ENCODE assay signal across 18 cellular contexts in the genomic region with DNA sequence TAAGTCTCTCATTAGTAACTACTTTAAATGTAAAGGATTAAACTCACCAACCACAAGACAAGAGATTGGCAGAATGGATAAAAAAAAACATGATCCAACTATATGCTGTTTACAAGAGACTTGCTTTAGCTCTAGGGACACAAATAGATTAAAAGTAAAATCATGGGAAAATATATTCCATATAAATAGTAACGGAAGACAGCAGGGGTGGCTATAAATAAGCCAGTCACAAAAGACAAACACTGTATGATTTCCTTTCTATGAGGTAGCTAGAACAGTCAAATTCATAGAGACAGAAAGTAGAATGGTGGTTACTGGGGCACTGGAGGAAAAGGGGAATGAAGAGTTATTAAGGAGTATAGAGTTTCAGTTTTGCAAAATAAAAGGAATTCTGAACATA.
DNase-seq lines count a peak whose midpoint lies in the region; ATAC-seq, FAIRE-seq and TF ChIP-seq lines count a peak whose summit lies in the region.
"Had no signal": no experiment of that assay in that cellular context is flagged by ENCODE, and none has a peak within 500 bp of the region (broad histone marks: within the 10 kb centered on the region; RNA-seq: fewer than 3 reads in every experiment).

No MANE protein-coding gene starts in this region.

- peaks cover 42% of the 10 kb centered on the region for H3K36me3 Mint-ChIP-seq in activated naive CD8-positive, alpha-beta T cell treated with anti-CD3 and anti-CD28 coated beads for 36 hours
- H3K36me3 Mint-ChIP-seq in endodermal cell (ENCODE audit: low read depth) = no peaks in the 10 kb centered on the region

- H3K79me2 ChIP-seq in HepG2 (ENCODE audit: insufficient read depth, low read length) (no peaks in the 10 kb centered on the region), hepatocyte (no peaks in the 10 kb centered on the region)

- POLR2A ChIA-PET in HepG2 (lab: Yijun Ruan, JAX) = interaction anchor here (0.7 to 1.8 kb wide), 9 partner anchors 11 to 475 kb away, joined by 3 to 9 read pairs (median 5); a partner anchor contains a TSS

- H4K20me1 ChIP-seq in HepG2 (ENCODE audit: insufficient read depth, low read length) = no peaks in the 10 kb centered on the region
- no peaks in the 10 kb centered on the region for H4K20me1 ChIP-seq in hepatocyte (ENCODE audit: insufficient read depth, poor library complexity, severe bottlenecking)

- H3K4me2 ChIP-seq in HepG2 (ENCODE audit: low read depth, low read length) = peak overlapping the region; percentile 58
- H3K4me2 ChIP-seq in hepatocyte = no peak overlapping the region
- H3K4me2 ChIP-seq: GM23338 had no signal

- no peaks in the 10 kb centered on the region for H3K9me2 ChIP-seq in hepatocyte (replicated peaks; ENCODE audit: insufficient read depth)

- DNase-seq in HepG2 (ENCODE audit: low spot score) = no peak
- no peak for DNase-seq in right lobe of liver
- no peak for DNase-seq in hepatocyte (ENCODE audit: low spot score)
- DNase-seq in activated naive CD8-positive, alpha-beta T cell treated with anti-CD3 and anti-CD28 coated beads for 36 hours = no peak
- no peak for DNase-seq in DMS79 treated with DMSO at 0.1 percent for 48 hours (lab: John Stamatoyannopoulos, UW)
- DNase-seq in endodermal cell = no peak
- DNase-seq: AML-193; CD4-positive, alpha-beta T cell; DMS153; DMS79; GF-D8; HCEC 1CT; HFFc6 had no signal

- no peak for ATAC-seq in HepG2
- ATAC-seq in right lobe of liver = no peak
- no peak for ATAC-seq in SK-N-SH treated with all-trans-retinoic acid at 6 μM for 48 hours
- ATAC-seq: GM23338 had no signal

- 93% methylated on average over 1 of the region's 1 CpG for WGBS in HepG2 (ENCODE audit: low lambda C conversion rate)
- 88% methylated on average over 1 of the region's 1 CpG for WGBS in right lobe of liver (ENCODE audit: insufficient coverage, low coverage, low lambda C conversion rate, missing lambda C conversion rate)
- 100% methylated on average over 1 of the region's 1 CpG for WGBS in hepatocyte (ENCODE audit: low lambda C conversion rate, missing lambda C conversion rate)
- 95 to 100% methylated on average over 1 of the region's 1 CpG for WGBS in endodermal cell (ENCODE audit: insufficient coverage in 1 of 2, insufficient read length in 1 of 2), 2 experiments

- H3K27ac ChIP-seq in HepG2 (ENCODE audit: extremely low read length, insufficient read depth, low read length) (peak overlapping the region; percentile 76), right lobe of liver (no peak overlapping the region), VCaP (peak overlapping the region; percentile 69; the same call in 1 of the 2 replicates), hepatocyte (peak overlapping the region; percentile 44), endodermal cell (ENCODE audit: low read depth, low read length) (no peak overlapping the region)
- H3K27ac ChIP-seq: C4-2B had no signal

- TF ChIP-seq CTCF in HepG2 (CRISPR knock-in tag; IDR thresholded peaks at IDR 0.05) (no peak), right lobe of liver (IDR thresholded peaks at IDR 0.05) (no peak), VCaP (conservative IDR thresholded peaks at IDR 0.05) (no peak), hepatocyte (IDR thresholded peaks at IDR 0.05; ENCODE audit: poor library complexity) (no peak), endodermal cell (conservative IDR thresholded peaks at IDR 0.05) (no peak)

- no peak overlapping the region for H3K4me3 Mint-ChIP-seq in activated naive CD8-positive, alpha-beta T cell treated with anti-CD3 and anti-CD28 coated beads for 36 hours
- no peak overlapping the region for H3K4me3 Mint-ChIP-seq in endodermal cell
- H3K4me3 Mint-ChIP-seq: CD4-positive, alpha-beta T cell; GM23338; HFFc6 had no signal

- H3K4me3 ChIP-seq in HepG2 (replicated peaks in 1 of 3; ENCODE audit: insufficient read depth in 1 of 3, low read depth in 2 of 3, low read length in 3 of 3) (no peak overlapping the region; a peak in 1 of 6 replicates), right lobe of liver (no peak overlapping the region), hepatocyte (no peak overlapping the region), endodermal cell (ENCODE audit: low read length) (no peak overlapping the region)
- H3K4me3 ChIP-seq: GM23338 had no signal

- no peak for FAIRE-seq in HepG2 (lab: Jason Lieb, UNC)
- FAIRE-seq: H54 had no signal

- no peak overlapping the region for H3K27ac Mint-ChIP-seq in activated naive CD8-positive, alpha-beta T cell treated with anti-CD3 and anti-CD28 coated beads for 36 hours
- H3K27ac Mint-ChIP-seq in endodermal cell = no peak overlapping the region
- H3K27ac Mint-ChIP-seq: CD4-positive, alpha-beta T cell; HFFc6 had no signal

- no peaks in the 10 kb centered on the region for H3K27me3 ChIP-seq in HepG2 (ENCODE audit: control insufficient read depth in 1 of 2, insufficient read depth in 2 of 2, low read length in 2 of 2)
- H3K27me3 ChIP-seq in right lobe of liver = no peaks in the 10 kb centered on the region
- no peaks in the 10 kb centered on the region for H3K27me3 ChIP-seq in hepatocyte
- H3K27me3 ChIP-seq in endodermal cell (ENCODE audit: control insufficient read depth, insufficient read depth, low read length, poor library complexity, severe bottlenecking) = no peaks in the 10 kb centered on the region

- TF ChIP-seq RAD21 in HepG2 (CRISPR knock-in tag; IDR thresholded peaks at IDR 0.05) = no peak

- no peaks in the 10 kb centered on the region for H3K27me3 Mint-ChIP-seq in activated naive CD8-positive, alpha-beta T cell treated with anti-CD3 and anti-CD28 coated beads for 36 hours
- no peaks in the 10 kb centered on the region for H3K27me3 Mint-ChIP-seq in endodermal cell (ENCODE audit: insufficient read depth)
- H3K27me3 Mint-ChIP-seq: CD4-positive, alpha-beta T cell had no signal

- TF ChIP-seq EP300 in HepG2 (IDR thresholded peaks at IDR 0.05; ENCODE audit: low read depth in 2 of 2, low read length in 2 of 2) (no peak), HepG2 (CRISPR knock-in tag; IDR thresholded peaks at IDR 0.05; ENCODE audit: borderline replicate concordance) (no peak)

- no peaks in the 10 kb centered on the region for H3K4me1 Mint-ChIP-seq in activated naive CD8-positive, alpha-beta T cell treated with anti-CD3 and anti-CD28 coated beads for 36 hours
- H3K4me1 Mint-ChIP-seq in endodermal cell = peaks cover 65% of the 10 kb centered on the region

- H3K9me3 ChIP-seq in HepG2 (ENCODE audit: low read length) (no peaks in the 10 kb centered on the region), right lobe of liver (no peaks in the 10 kb centered on the region), hepatocyte (ENCODE audit: low read depth) (no peaks in the 10 kb centered on the region), endodermal cell (ENCODE audit: control insufficient read depth, low read length) (no peaks in the 10 kb centered on the region)

- intact Hi-C loops in HepG2 (cut with micrococcal nuclease; ENCODE audit: unreplicated experiment) = loop anchor here (5.0 to 10.0 kb wide), 2 partner anchors 73 to 136 kb away; no protein-coding TSS in a partner anchor
- intact Hi-C loops in right lobe of liver (cut with DNase I) = no loop called here

- H3K9me3 Mint-ChIP-seq in activated naive CD8-positive, alpha-beta T cell treated with anti-CD3 and anti-CD28 coated beads for 36 hours = peaks cover 1% of the 10 kb centered on the region
- H3K9me3 Mint-ChIP-seq in endodermal cell = no peaks in the 10 kb centered on the region
- H3K9me3 Mint-ChIP-seq: GM23338, HFFc6 had no signal

- H2AFZ ChIP-seq in HepG2 (ENCODE audit: low read length) (no peak overlapping the region), hepatocyte (no peak overlapping the region)
- H2AFZ ChIP-seq: GM23338 had no signal

- BruUV-seq in HepG2 (replicated peaks; lab: Mats Ljungman, UMichigan) = no TSS peak

- in situ Hi-C loops in HepG2 (cut with HindIII; ENCODE audit: extremely low pct_ligation_motif_present, low pct_unique_long_range_greater_than_20kb) = no loop called here

- H3K4me1 ChIP-seq in HepG2 (ENCODE audit: insufficient read depth, low read length) = peaks cover 94% of the 10 kb centered on the region
- peaks cover 0 to 8% (median 0%) of the 10 kb centered on the region in 4 donors for H3K4me1 ChIP-seq in right lobe of liver
- H3K4me1 ChIP-seq in hepatocyte (ENCODE audit: insufficient read depth) = peaks cover 7% of the 10 kb centered on the region
- peaks cover 5% of the 10 kb centered on the region for H3K4me1 ChIP-seq in endodermal cell (ENCODE audit: control insufficient read depth, insufficient read depth, low read length)

- H3K36me3 ChIP-seq in HepG2 (replicated peaks in 1 of 2; ENCODE audit: control insufficient read depth in 1 of 2, insufficient read depth in 2 of 2, low read length in 2 of 2) = peaks cover 0 to 5% of the 10 kb centered on the region in 2 experiments; a peak in 1 of 5 replicates
- H3K36me3 ChIP-seq in right lobe of liver = no peaks in the 10 kb centered on the region
- H3K36me3 ChIP-seq in hepatocyte (replicated peaks; ENCODE audit: insufficient read depth, low read depth) = no peaks in the 10 kb centered on the region
- H3K36me3 ChIP-seq in endodermal cell (ENCODE audit: control insufficient read depth, insufficient read depth, low read length) = no peaks in the 10 kb centered on the region

- TF ChIP-seq POLR2A in HepG2 (IDR thresholded peaks at IDR 0.05; ENCODE audit: insufficient read depth in 1 of 2, low read depth in 2 of 2, low read length in 2 of 2) (no peak), right lobe of liver (IDR thresholded peaks at IDR 0.05) (no peak)

- CTCF ChIA-PET in HepG2 (lab: Yijun Ruan, JAX; ENCODE audit: low intra/inter-chr PET ratio, low total read pairs) = no interaction called here

- peak overlapping the region; percentile 35; the same call in 1 of the 2 replicates for H3K9ac ChIP-seq in HepG2 (ENCODE audit: insufficient read depth, low read depth, low read length)
- H3K9ac ChIP-seq in endodermal cell (ENCODE audit: extremely low read depth, low read length, poor library complexity, severe bottlenecking) = no peak overlapping the region

TF ChIP-seq in HepG2, 621 proteins besides CTCF, POLR2A, EP300 and RAD21:
- TF ChIP-seq MTF1 (CRISPR knock-in tag; IDR thresholded peaks at IDR 0.05) (no peak), KDM1A (CRISPR knock-in tag; IDR thresholded peaks at IDR 0.05) (no peak), JDP2 (CRISPR knock-in tag; IDR thresholded peaks at IDR 0.05; ENCODE audit: borderline replicate concordance) (no peak), ZFP1 (CRISPR knock-in tag; IDR thresholded peaks at IDR 0.05) (no peak), MED8 (CRISPR knock-in tag; IDR thresholded peaks at IDR 0.05; ENCODE audit: insufficient replicate concordance) (no peak)
TF ChIP-seq in HepG2: peak in this region for 0.

TF ChIP-seq in SK-N-SH treated with all-trans-retinoic acid at 6 μM for 48 hours, 23 proteins besides CTCF, POLR2A, EP300 and RAD21 (continues in another document):
- TF ChIP-seq TCF4 (CRISPR knock-in tag; IDR thresholded peaks at IDR 0.05; ENCODE audit: borderline replicate concordance) = no peak

Comparison
In these comparisons a context has a peak if more than half of its experiments do, and no peak if none do; other contexts are left out.
1. H3K27ac ChIP-seq: peak in HepG2 (single experiment), VCaP (single experiment) and hepatocyte (single experiment); none in right lobe of liver (0 of 3) and endodermal cell (single experiment).